ENCODE assay signal across 8 cellular contexts in genomic region chr1:35894183-35894582, GRCh38. TPM values are rescaled to one million over a fixed set of nuclear protein-coding genes. Genes with fewer than 3 reads are reported as not detected.
DNase-seq lines count a peak whose midpoint lies in the region; ATAC-seq and TF ChIP-seq lines count a peak whose summit lies in the region.

No MANE protein-coding gene starts in this region.

- H3K27ac ChIP-seq in HUES6 (ENCODE audit: low read depth, low read length): peak overlapping the region; percentile 65; the same call in 1 of the 2 replicates
- no peak overlapping the region for H3K27ac ChIP-seq in CD4-positive, alpha-beta memory T cell (ENCODE audit: low read depth, low read length)
- H3K27ac ChIP-seq in CD4-positive, alpha-beta T cell (ENCODE audit: low read depth, low read length): no peak overlapping the region

- CTCF ChIA-PET in CD4-positive, alpha-beta memory T cell (lab: Charles Lee; ENCODE audit: partially characterized antibody): no interaction called here
- CTCF ChIA-PET in CD4-positive, alpha-beta T cell (lab: Charles Lee): no interaction called here

- H3K27me3 Mint-ChIP-seq in dendritic cell treated with granulocyte-macrophage colony-stimulating factor and Interleukin-4, amounts not matched to agents 40 ng/mL and 50 ng/mL, for 4 days: no peaks in the 10 kb centered on the region
- H3K27me3 Mint-ChIP-seq in progenitor cell of endocrine pancreas: no peaks in the 10 kb centered on the region
- H3K27me3 Mint-ChIP-seq in CD4-positive, alpha-beta memory T cell: no peaks in the 10 kb centered on the region
- H3K27me3 Mint-ChIP-seq in CD4-positive, alpha-beta T cell: no peaks in the 10 kb centered on the region

- peaks cover 91% of the 10 kb centered on the region for H3K36me3 ChIP-seq in HUES6 (ENCODE audit: control insufficient read depth, insufficient read depth, low read length)
- H3K36me3 ChIP-seq in CD4-positive, alpha-beta memory T cell (ENCODE audit: insufficient read depth, low read length): peaks cover 25% of the 10 kb centered on the region

- no peak overlapping the region for H3K4me3 ChIP-seq in HUES6 (ENCODE audit: low read depth, low read length)
- no peak overlapping the region for H3K4me3 ChIP-seq in CD4-positive, alpha-beta memory T cell (ENCODE audit: low read length in 2 of 2)

- peak overlapping the region; percentile 45 for H3K9ac ChIP-seq in HUES6 (ENCODE audit: low read length)

- no peak overlapping the region for H3K4me3 Mint-ChIP-seq in dendritic cell treated with granulocyte-macrophage colony-stimulating factor and Interleukin-4, amounts not matched to agents 40 ng/mL and 50 ng/mL, for 4 days
- H3K4me3 Mint-ChIP-seq in progenitor cell of endocrine pancreas (ENCODE audit: low read depth): no peak overlapping the region
- no peak overlapping the region for H3K4me3 Mint-ChIP-seq in CD4-positive, alpha-beta memory T cell
- H3K4me3 Mint-ChIP-seq in CD4-positive, alpha-beta T cell: no peak overlapping the region

- H3K9me3 Mint-ChIP-seq in dendritic cell treated with granulocyte-macrophage colony-stimulating factor and Interleukin-4, amounts not matched to agents 40 ng/mL and 50 ng/mL, for 4 days: no peaks in the 10 kb centered on the region
- H3K9me3 Mint-ChIP-seq in progenitor cell of endocrine pancreas (ENCODE audit: low read depth): no peaks in the 10 kb centered on the region
- H3K9me3 Mint-ChIP-seq in CD4-positive, alpha-beta memory T cell: no peaks in the 10 kb centered on the region
- no peaks in the 10 kb centered on the region for H3K9me3 Mint-ChIP-seq in CD4-positive, alpha-beta T cell

- H3K36me3 Mint-ChIP-seq in dendritic cell treated with granulocyte-macrophage colony-stimulating factor and Interleukin-4, amounts not matched to agents 40 ng/mL and 50 ng/mL, for 4 days (ENCODE audit: low read depth): peaks cover 84% of the 10 kb centered on the region
- H3K36me3 Mint-ChIP-seq in progenitor cell of endocrine pancreas (ENCODE audit: insufficient read depth): peaks cover 29% of the 10 kb centered on the region
- H3K36me3 Mint-ChIP-seq in CD4-positive, alpha-beta memory T cell: peaks cover 52 to 72% of the 10 kb centered on the region in 2 donors
- peaks cover 90% of the 10 kb centered on the region for H3K36me3 Mint-ChIP-seq in CD4-positive, alpha-beta T cell (ENCODE audit: low read depth)

- H3K4me1 Mint-ChIP-seq in dendritic cell treated with granulocyte-macrophage colony-stimulating factor and Interleukin-4, amounts not matched to agents 40 ng/mL and 50 ng/mL, for 4 days (ENCODE audit: low read depth): peaks cover 46% of the 10 kb centered on the region
- H3K4me1 Mint-ChIP-seq in progenitor cell of endocrine pancreas (ENCODE audit: low read depth): no peaks in the 10 kb centered on the region
- H3K4me1 Mint-ChIP-seq in CD4-positive, alpha-beta memory T cell: peaks cover 0 to 2% (median 0%) of the 10 kb centered on the region in 4 donors
- H3K4me1 Mint-ChIP-seq in CD4-positive, alpha-beta T cell (ENCODE audit: low read depth): no peaks in the 10 kb centered on the region

- no peak for TF ChIP-seq CTCF in progenitor cell of endocrine pancreas (IDR thresholded peaks at IDR 0.05; ENCODE audit: unreplicated experiment)
- no peak for TF ChIP-seq CTCF in CD4-positive, alpha-beta T cell (IDR thresholded peaks at IDR 0.05)

- H3K9me3 ChIP-seq in HUES6 (ENCODE audit: control insufficient read depth, insufficient read depth, low read depth, low read length): no peaks in the 10 kb centered on the region
- no peaks in the 10 kb centered on the region for H3K9me3 ChIP-seq in CD4-positive, alpha-beta memory T cell (ENCODE audit: control insufficient read depth in 1 of 2, low read length in 2 of 2)
- H3K9me3 ChIP-seq in CD4-positive, alpha-beta T cell (ENCODE audit: control insufficient read depth, low read length): no peaks in the 10 kb centered on the region

- H3K27me3 ChIP-seq in HUES6 (ENCODE audit: control insufficient read depth, insufficient read depth, low read length): no peaks in the 10 kb centered on the region
- no peaks in the 10 kb centered on the region for H3K27me3 ChIP-seq in CD4-positive, alpha-beta memory T cell (ENCODE audit: insufficient read depth, low read length)
- no peaks in the 10 kb centered on the region for H3K27me3 ChIP-seq in CD4-positive, alpha-beta T cell (ENCODE audit: control insufficient read depth, insufficient read depth, low read length)

- DNase-seq in progenitor cell of endocrine pancreas (ENCODE audit: low spot score, unreplicated experiment) (no peak), NCI-H1694 (lab: John Stamatoyannopoulos, UW) (no peak)
- no peak for DNase-seq in CD4-positive, alpha-beta memory T cell
- no peak for DNase-seq in CD4-positive, alpha-beta T cell

- POLR2A ChIA-PET in CD4-positive, alpha-beta memory T cell (lab: Charles Lee; ENCODE audit: partially characterized antibody): no interaction called here
- POLR2A ChIA-PET in CD4-positive, alpha-beta T cell (lab: Charles Lee): no interaction called here

- ATAC-seq in GM21367 (IDR thresholded peaks at IDR 0.05; ENCODE audit: unreplicated experiment) (peak; percentile 57), GM18870 (IDR thresholded peaks at IDR 0.05; ENCODE audit: unreplicated experiment) (no peak)
- no peak for ATAC-seq in CD4-positive, alpha-beta T cell (ENCODE audit: poor library complexity)

- peaks cover 7% of the 10 kb centered on the region; the same call in 1 of the 2 replicates for H3K4me1 ChIP-seq in HUES6 (ENCODE audit: control insufficient read depth, insufficient read depth, low read length)
- no peaks in the 10 kb centered on the region for H3K4me1 ChIP-seq in CD4-positive, alpha-beta memory T cell (ENCODE audit: insufficient read depth, low read length)

- intact Hi-C loops in dendritic cell treated with granulocyte-macrophage colony-stimulating factor and Interleukin-4, amounts not matched to agents 40 ng/mL and 50 ng/mL, for 4 days (cut with micrococcal nuclease): no loop called here
- intact Hi-C loops in CD4-positive, alpha-beta memory T cell (cut with micrococcal nuclease): no loop called here
- intact Hi-C loops in CD4-positive, alpha-beta T cell (cut with DNase I, micrococcal nuclease): no loop called here

- peak overlapping the region; percentile 87 for H3K27ac Mint-ChIP-seq in dendritic cell treated with granulocyte-macrophage colony-stimulating factor and Interleukin-4, amounts not matched to agents 40 ng/mL and 50 ng/mL, for 4 days
- H3K27ac Mint-ChIP-seq in progenitor cell of endocrine pancreas: peak overlapping the region; percentile 81
- peak overlapping the region in 1 of 7 donors; percentile 52 for H3K27ac Mint-ChIP-seq in CD4-positive, alpha-beta memory T cell
- H3K27ac Mint-ChIP-seq in CD4-positive, alpha-beta T cell: no peak overlapping the region

RNA-seq across cellular contexts. Expression of gene AGO1, which starts 11.2 kb away (rescaled TPM):
- total RNA-seq in progenitor cell of endocrine pancreas: 103 and 110 TPM in 2 replicates
- total RNA-seq in CD4-positive, alpha-beta memory T cell: 10 to 100 TPM; 26.5 to 27.3 TPM
- polyA plus RNA-seq in CD4-positive, alpha-beta memory T cell: 1 to 10 TPM; 7.4 to 9.0 TPM
- total RNA-seq in CD4-positive, alpha-beta T cell: 10 to 100 TPM; 15.2 to 16.3 TPM

RNA-seq across cellular contexts. Expression of gene AGO3, which starts 36.7 kb away (rescaled TPM):
- 40.8 and 42.1 TPM in 2 replicates for total RNA-seq in progenitor cell of endocrine pancreas
- 10 to 100 TPM; 45.6 to 47.3 TPM for total RNA-seq in CD4-positive, alpha-beta memory T cell
- 10 to 100 TPM; 11.2 to 13.4 TPM for polyA plus RNA-seq in CD4-positive, alpha-beta memory T cell
- 10 to 100 TPM; 31.3 to 34.5 TPM for total RNA-seq in CD4-positive, alpha-beta T cell
